Comparison of ENCODE assay signal across 9 cellular contexts in the genomic region with DNA sequence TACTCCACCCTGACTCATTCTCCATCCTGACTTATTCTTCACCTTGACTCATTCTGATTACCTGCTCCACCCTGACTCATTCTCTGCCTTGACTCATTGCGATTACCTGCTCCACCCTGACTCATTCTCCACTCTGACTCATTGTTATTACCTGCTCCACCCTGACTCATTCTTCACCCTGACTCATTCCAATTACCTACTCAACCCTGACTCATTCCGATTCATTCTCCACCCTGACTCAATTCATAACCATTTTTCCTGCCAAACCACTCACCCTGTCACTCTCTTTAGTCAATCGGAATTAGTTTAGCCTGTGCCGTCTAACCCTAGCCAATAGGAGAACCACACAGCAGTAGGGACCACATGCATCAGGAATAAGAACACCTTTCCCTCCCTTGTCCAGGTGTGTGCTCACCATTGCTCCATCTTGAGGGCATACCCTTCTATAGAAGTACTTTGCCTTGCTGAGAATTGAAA.
DNase-seq lines count a peak whose midpoint lies in the region; ATAC-seq lines count a peak whose summit lies in the region.
"Had no signal": no experiment of that assay in that cellular context is flagged by ENCODE, and none has a peak within 500 bp of the region (broad histone marks: within the 10 kb centered on the region; RNA-seq: fewer than 3 reads in every experiment).

No MANE protein-coding gene starts in this region.

- no peak overlapping the region for H3K4ac ChIP-seq in trophoblast cell (ENCODE audit: low read depth, low read length)

- CTCF ChIA-PET in CD4-positive, alpha-beta memory T cell (lab: Charles Lee; ENCODE audit: partially characterized antibody), result no interaction called here

- no peaks in the 10 kb centered on the region for H3K36me3 Mint-ChIP-seq in activated T-helper 17 cell treated with anti-CD3 and anti-CD28 coated beads, Interleukin-2, amount 50 U/mL, for 72 hours (ENCODE audit: low read depth)
- no peaks in the 10 kb centered on the region for H3K36me3 Mint-ChIP-seq in CD4-positive, alpha-beta memory T cell

- H4K12ac ChIP-seq in trophoblast cell (ENCODE audit: low read depth, low read length), result no peak overlapping the region

- no peak overlapping the region for H2AK5ac ChIP-seq in trophoblast cell (ENCODE audit: low read length)

- H4K8ac ChIP-seq in trophoblast cell (ENCODE audit: low read depth, low read length), result no peak overlapping the region

- no peak overlapping the region for H3K9ac ChIP-seq in trophoblast cell (ENCODE audit: low read length)
- H3K9ac ChIP-seq: parathyroid adenoma had no signal

- no peaks in the 10 kb centered on the region for H3K79me2 ChIP-seq in trophoblast cell (ENCODE audit: control insufficient read depth, insufficient read depth, low read length, poor library complexity)
- H3K79me2 ChIP-seq: parathyroid adenoma had no signal

- no peaks in the 10 kb centered on the region for H3K9me3 ChIP-seq in trophoblast cell (ENCODE audit: insufficient read depth, low read depth, low read length)
- H3K9me3 ChIP-seq in CD4-positive, alpha-beta memory T cell (ENCODE audit: control insufficient read depth in 1 of 2, low read length in 2 of 2), result no peaks in the 10 kb centered on the region
- H3K9me3 ChIP-seq in right cardiac atrium (ENCODE audit: control insufficient read depth, low read length), result no peaks in the 10 kb centered on the region

- H2BK5ac ChIP-seq in trophoblast cell (ENCODE audit: low read depth, low read length, poor library complexity), result no peak overlapping the region

- no peak overlapping the region for H2AFZ ChIP-seq in trophoblast cell (ENCODE audit: insufficient read depth, low read length, poor library complexity)
- H2AFZ ChIP-seq: parathyroid adenoma had no signal

- no peaks in the 10 kb centered on the region for H3K36me3 ChIP-seq in trophoblast cell (ENCODE audit: control insufficient read depth in 1 of 2, insufficient read depth in 2 of 2, low read length in 2 of 2)
- H3K36me3 ChIP-seq in CD4-positive, alpha-beta memory T cell (ENCODE audit: insufficient read depth, low read length), result no peaks in the 10 kb centered on the region

- H3K4me3 ChIP-seq in trophoblast cell (ENCODE audit: low read depth, low read length) (no peak overlapping the region), right cardiac atrium (ENCODE audit: low read length) (no peak overlapping the region)
- no peak overlapping the region for H3K4me3 ChIP-seq in CD4-positive, alpha-beta memory T cell (ENCODE audit: low read length in 2 of 2)

- DNase-seq in activated CD4-positive, CD25-positive, alpha-beta regulatory T cell treated with anti-CD3 and anti-CD28 coated beads, Interleukin-2, amount 50 U/mL, for 72 hours, result no peak
- DNase-seq in trophoblast cell, result peak; percentile 63 to 90
- DNase-seq in CD4-positive, alpha-beta memory T cell, result no peak
- DNase-seq in NCI-H446 treated with DMSO at 0.1 percent for 48 hours (lab: John Stamatoyannopoulos, UW), result no peak
- DNase-seq in right cardiac atrium, result no peak

- H2BK120ac ChIP-seq in trophoblast cell (ENCODE audit: insufficient read depth, low read length, poor library complexity), result no peak overlapping the region

- no peak overlapping the region for H3K14ac ChIP-seq in trophoblast cell (ENCODE audit: low read length)

- no peaks in the 10 kb centered on the region for H3K79me1 ChIP-seq in trophoblast cell (ENCODE audit: low read length)

- H3K27me3 Mint-ChIP-seq in activated T-helper 17 cell treated with anti-CD3 and anti-CD28 coated beads, Interleukin-2, amount 50 U/mL, for 72 hours, result no peaks in the 10 kb centered on the region
- no peaks in the 10 kb centered on the region for H3K27me3 Mint-ChIP-seq in CD4-positive, alpha-beta memory T cell

- peak; percentile 61 to 73 for ATAC-seq in activated CD4-positive, CD25-positive, alpha-beta regulatory T cell treated with anti-CD3 and anti-CD28 coated beads, Interleukin-2, amount 50 U/mL, for 24 hours
- ATAC-seq in HG03442 (IDR thresholded peaks at IDR 0.05; ENCODE audit: unreplicated experiment), result peak; percentile 54
- ATAC-seq in activated T-helper 17 cell treated with anti-CD3 and anti-CD28 coated beads, Interleukin-2, amount 50 U/mL, for 72 hours (replicated peaks), result peak; percentile 92
- no peak for ATAC-seq in right cardiac atrium

- H3K27ac Mint-ChIP-seq in activated T-helper 17 cell treated with anti-CD3 and anti-CD28 coated beads, Interleukin-2, amount 50 U/mL, for 72 hours, result no peak overlapping the region
- H3K27ac Mint-ChIP-seq in CD4-positive, alpha-beta memory T cell, result no peak overlapping the region

- H3K18ac ChIP-seq in trophoblast cell (ENCODE audit: low read length), result no peak overlapping the region

- no peak overlapping the region for H4K91ac ChIP-seq in trophoblast cell (ENCODE audit: low read depth, low read length)

- H3K4me2 ChIP-seq in trophoblast cell (ENCODE audit: low read length), result no peak overlapping the region

- POLR2A ChIA-PET in CD4-positive, alpha-beta memory T cell (lab: Charles Lee; ENCODE audit: partially characterized antibody), result no interaction called here

- no CpG with 5 or more reads among the region's 4 CpGs for WGBS in trophoblast cell (ENCODE audit: extremely low coverage, insufficient coverage, insufficient read length)
- 90% methylated on average over 4 of the region's 4 CpGs for WGBS in right cardiac atrium

- H3K27ac ChIP-seq in trophoblast cell (ENCODE audit: low read depth, low read length) (no peak overlapping the region), right cardiac atrium (ENCODE audit: low read length) (no peak overlapping the region)
- no peak overlapping the region for H3K27ac ChIP-seq in CD4-positive, alpha-beta memory T cell (ENCODE audit: low read depth, low read length)
- H3K27ac ChIP-seq: parathyroid adenoma had no signal

- intact Hi-C loops in CD4-positive, alpha-beta memory T cell (cut with micrococcal nuclease), result no loop called here
- intact Hi-C loops in right cardiac atrium (cut with DNase I), result no loop called here

- H3K27me3 ChIP-seq in trophoblast cell (ENCODE audit: insufficient read depth, low read length) (no peaks in the 10 kb centered on the region), right cardiac atrium (ENCODE audit: control insufficient read depth, insufficient read depth) (no peaks in the 10 kb centered on the region)
- H3K27me3 ChIP-seq in CD4-positive, alpha-beta memory T cell (ENCODE audit: insufficient read depth, low read length), result no peaks in the 10 kb centered on the region

- H3K9me3 Mint-ChIP-seq in activated T-helper 17 cell treated with anti-CD3 and anti-CD28 coated beads, Interleukin-2, amount 50 U/mL, for 72 hours, result peaks cover 22% of the 10 kb centered on the region
- peaks cover 0 to 18% (median 8%) of the 10 kb centered on the region in 8 donors for H3K9me3 Mint-ChIP-seq in CD4-positive, alpha-beta memory T cell

- no peaks in the 10 kb centered on the region for H3K4me1 ChIP-seq in trophoblast cell (ENCODE audit: control insufficient read depth in 1 of 2, insufficient read depth in 2 of 2, low read length in 2 of 2)
- no peaks in the 10 kb centered on the region for H3K4me1 ChIP-seq in CD4-positive, alpha-beta memory T cell (ENCODE audit: insufficient read depth, low read length)
- H3K4me1 ChIP-seq in right cardiac atrium (ENCODE audit: control insufficient read depth, insufficient read depth, low read length), result no peaks in the 10 kb centered on the region
- H3K4me1 ChIP-seq: parathyroid adenoma had no signal

- no peak overlapping the region for H3K23ac ChIP-seq in trophoblast cell (ENCODE audit: low read length)

- no peaks in the 10 kb centered on the region for H3K4me1 Mint-ChIP-seq in activated T-helper 17 cell treated with anti-CD3 and anti-CD28 coated beads, Interleukin-2, amount 50 U/mL, for 72 hours
- no peaks in the 10 kb centered on the region for H3K4me1 Mint-ChIP-seq in CD4-positive, alpha-beta memory T cell

- H3K4me3 Mint-ChIP-seq in activated T-helper 17 cell treated with anti-CD3 and anti-CD28 coated beads, Interleukin-2, amount 50 U/mL, for 72 hours, result no peak overlapping the region
- H3K4me3 Mint-ChIP-seq in CD4-positive, alpha-beta memory T cell, result peak overlapping the region in 1 of 8 donors; percentile 16

- H2BK12ac ChIP-seq in trophoblast cell (ENCODE audit: low read length), result no peak overlapping the region

Comparison
In these comparisons a context has a peak if more than half of its experiments do, and no peak if none do; other contexts are left out.
1. ATAC-seq: peak in activated CD4-positive, CD25-positive, alpha-beta regulatory T cell treated with anti-CD3 and anti-CD28 coated beads, Interleukin-2, amount 50 U/mL, for 24 hours (2 of 2), HG03442 (single experiment) and activated T-helper 17 cell treated with anti-CD3 and anti-CD28 coated beads, Interleukin-2, amount 50 U/mL, for 72 hours (single experiment); none in right cardiac atrium (0 of 2).
2. DNase-seq: peak in trophoblast cell (2 of 2); none in activated CD4-positive, CD25-positive, alpha-beta regulatory T cell treated with anti-CD3 and anti-CD28 coated beads, Interleukin-2, amount 50 U/mL, for 72 hours (single experiment), CD4-positive, alpha-beta memory T cell (0 of 5), NCI-H446 treated with DMSO at 0.1 percent for 48 hours (single experiment) and right cardiac atrium (0 of 3).